In the genomic region with DNA sequence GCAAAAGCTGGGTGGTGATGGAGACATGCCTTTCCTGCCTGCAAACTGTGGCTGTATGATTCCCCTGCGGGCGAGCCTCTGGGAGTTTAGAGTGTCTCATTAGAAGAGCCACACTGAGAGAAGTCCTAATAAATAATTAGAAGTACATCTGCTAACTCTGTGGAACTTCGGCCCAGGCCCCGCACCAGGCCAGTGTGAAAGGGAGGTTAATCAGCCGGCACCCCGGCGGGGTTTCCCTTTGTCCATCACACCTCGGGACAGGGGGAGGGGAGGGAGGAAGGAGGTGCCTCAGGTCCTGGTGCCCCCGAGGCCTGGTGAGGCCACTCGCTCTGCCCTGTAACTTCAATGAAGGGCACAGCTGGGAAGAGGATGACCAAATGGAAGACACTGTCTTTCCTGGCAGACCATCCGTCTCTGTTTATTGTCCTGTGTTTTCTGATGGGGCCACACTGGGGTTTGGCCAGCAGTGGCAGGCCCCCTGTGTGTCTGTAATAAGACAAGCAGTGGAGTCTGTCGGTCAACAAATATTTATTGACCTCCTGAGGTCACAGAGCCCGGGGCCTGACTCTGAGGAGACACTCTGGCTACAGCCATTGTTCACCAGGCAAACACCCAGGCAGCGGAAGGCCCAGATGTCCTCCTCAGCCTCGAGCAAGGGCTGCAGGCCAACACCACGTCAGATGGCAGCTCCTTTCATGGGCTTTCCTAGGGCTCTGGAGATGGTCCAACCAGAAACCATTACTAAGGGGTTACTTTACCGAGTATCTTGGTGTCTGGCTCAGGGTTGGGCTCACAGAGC, we compare ENCODE assay signal across 1 cellular context.
TF ChIP-seq lines count a peak whose summit lies in the region.

No MANE protein-coding gene starts in this region.

TF ChIP-seq in HepG2, 621 proteins besides CTCF, POLR2A, EP300 and RAD21 (continued from another document and continues in another):
- peak; percentile 89; the same call in 1 of the 2 replicates for TF ChIP-seq SOX5 (CRISPR knock-in tag; IDR thresholded peaks at IDR 0.05; ENCODE audit: borderline replicate concordance)
- TF ChIP-seq, protein P1, sequence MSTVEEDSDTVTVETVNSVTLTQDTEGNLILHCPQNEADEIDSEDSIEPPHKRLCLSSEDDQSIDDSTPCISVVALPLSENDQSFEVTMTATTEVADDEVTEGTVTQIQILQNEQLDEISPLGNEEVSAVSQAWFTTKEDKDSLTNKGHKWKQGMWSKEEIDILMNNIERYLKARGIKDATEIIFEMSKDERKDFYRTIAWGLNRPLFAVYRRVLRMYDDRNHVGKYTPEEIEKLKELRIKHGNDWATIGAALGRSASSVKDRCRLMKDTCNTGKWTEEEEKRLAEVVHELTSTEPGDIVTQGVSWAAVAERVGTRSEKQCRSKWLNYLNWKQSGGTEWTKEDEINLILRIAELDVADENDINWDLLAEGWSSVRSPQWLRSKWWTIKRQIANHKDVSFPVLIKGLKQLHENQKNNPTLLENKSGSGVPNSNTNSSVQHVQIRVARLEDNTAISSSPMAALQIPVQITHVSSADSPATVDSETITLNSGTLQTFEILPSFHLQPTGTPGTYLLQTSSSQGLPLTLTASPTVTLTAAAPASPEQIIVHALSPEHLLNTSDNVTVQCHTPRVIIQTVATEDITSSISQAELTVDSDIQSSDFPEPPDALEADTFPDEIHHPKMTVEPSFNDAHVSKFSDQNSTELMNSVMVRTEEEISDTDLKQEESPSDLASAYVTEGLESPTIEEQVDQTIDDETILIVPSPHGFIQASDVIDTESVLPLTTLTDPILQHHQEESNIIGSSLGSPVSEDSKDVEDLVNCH (CRISPR knock-in tag; IDR thresholded peaks at IDR 0.05): no peak
- no peak for TF ChIP-seq CC2D1A (CRISPR knock-in tag; IDR thresholded peaks at IDR 0.05)
- TF ChIP-seq HOXA3 (CRISPR knock-in tag; IDR thresholded peaks at IDR 0.05): peak; percentile 73
- no peak for TF ChIP-seq ZNF484 (CRISPR knock-in tag; IDR thresholded peaks at IDR 0.05; ENCODE audit: borderline replicate concordance, low read depth)
- TF ChIP-seq TBP (CRISPR knock-in tag; IDR thresholded peaks at IDR 0.05): no peak
- TF ChIP-seq, protein P2, sequence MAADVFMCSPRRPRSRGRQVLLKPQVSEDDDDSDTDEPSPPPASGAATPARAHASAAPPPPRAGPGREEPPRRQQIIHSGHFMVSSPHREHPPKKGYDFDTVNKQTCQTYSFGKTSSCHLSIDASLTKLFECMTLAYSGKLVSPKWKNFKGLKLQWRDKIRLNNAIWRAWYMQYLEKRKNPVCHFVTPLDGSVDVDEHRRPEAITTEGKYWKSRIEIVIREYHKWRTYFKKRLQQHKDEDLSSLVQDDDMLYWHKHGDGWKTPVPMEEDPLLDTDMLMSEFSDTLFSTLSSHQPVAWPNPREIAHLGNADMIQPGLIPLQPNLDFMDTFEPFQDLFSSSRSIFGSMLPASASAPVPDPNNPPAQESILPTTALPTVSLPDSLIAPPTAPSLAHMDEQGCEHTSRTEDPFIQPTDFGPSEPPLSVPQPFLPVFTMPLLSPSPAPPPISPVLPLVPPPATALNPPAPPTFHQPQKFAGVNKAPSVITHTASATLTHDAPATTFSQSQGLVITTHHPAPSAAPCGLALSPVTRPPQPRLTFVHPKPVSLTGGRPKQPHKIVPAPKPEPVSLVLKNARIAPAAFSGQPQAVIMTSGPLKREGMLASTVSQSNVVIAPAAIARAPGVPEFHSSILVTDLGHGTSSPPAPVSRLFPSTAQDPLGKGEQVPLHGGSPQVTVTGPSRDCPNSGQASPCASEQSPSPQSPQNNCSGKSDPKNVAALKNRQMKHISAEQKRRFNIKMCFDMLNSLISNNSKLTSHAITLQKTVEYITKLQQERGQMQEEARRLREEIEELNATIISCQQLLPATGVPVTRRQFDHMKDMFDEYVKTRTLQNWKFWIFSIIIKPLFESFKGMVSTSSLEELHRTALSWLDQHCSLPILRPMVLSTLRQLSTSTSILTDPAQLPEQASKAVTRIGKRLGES (CRISPR knock-in tag; IDR thresholded peaks at IDR 0.05; ENCODE audit: borderline replicate concordance): no peak
- TF ChIP-seq AHR (CRISPR knock-in tag; IDR thresholded peaks at IDR 0.05): no peak
- TF ChIP-seq FOSL2 (CRISPR knock-in tag; IDR thresholded peaks at IDR 0.05): peak; percentile 71
- TF ChIP-seq TGIF2 (CRISPR knock-in tag; IDR thresholded peaks at IDR 0.05): 0 out of 2 replicates have a peak, but pooled peaks have one; percentile 26
- peak; percentile 43 for TF ChIP-seq ASH2L (IDR thresholded peaks at IDR 0.05; ENCODE audit: insufficient read length, low read depth, low read length)
- no peak for TF ChIP-seq HHEX (CRISPR knock-in tag; IDR thresholded peaks at IDR 0.05)
- no peak for TF ChIP-seq ZNF138 (CRISPR knock-in tag; IDR thresholded peaks at IDR 0.05; ENCODE audit: low read depth)
- TF ChIP-seq POLR2AphosphoS2 (IDR thresholded peaks at IDR 0.05; ENCODE audit: low read depth, low read length): no peak
- TF ChIP-seq KLF13 (CRISPR knock-in tag; IDR thresholded peaks at IDR 0.05): no peak
- no peak for TF ChIP-seq KDM1A (CRISPR knock-in tag; IDR thresholded peaks at IDR 0.05)
- TF ChIP-seq ZNF296 (CRISPR knock-in tag; conservative IDR thresholded peaks at IDR 0.05): no peak
- no peak for TF ChIP-seq SCMH1 (CRISPR knock-in tag; IDR thresholded peaks at IDR 0.05; ENCODE audit: borderline replicate concordance)
- TF ChIP-seq, protein P3, sequence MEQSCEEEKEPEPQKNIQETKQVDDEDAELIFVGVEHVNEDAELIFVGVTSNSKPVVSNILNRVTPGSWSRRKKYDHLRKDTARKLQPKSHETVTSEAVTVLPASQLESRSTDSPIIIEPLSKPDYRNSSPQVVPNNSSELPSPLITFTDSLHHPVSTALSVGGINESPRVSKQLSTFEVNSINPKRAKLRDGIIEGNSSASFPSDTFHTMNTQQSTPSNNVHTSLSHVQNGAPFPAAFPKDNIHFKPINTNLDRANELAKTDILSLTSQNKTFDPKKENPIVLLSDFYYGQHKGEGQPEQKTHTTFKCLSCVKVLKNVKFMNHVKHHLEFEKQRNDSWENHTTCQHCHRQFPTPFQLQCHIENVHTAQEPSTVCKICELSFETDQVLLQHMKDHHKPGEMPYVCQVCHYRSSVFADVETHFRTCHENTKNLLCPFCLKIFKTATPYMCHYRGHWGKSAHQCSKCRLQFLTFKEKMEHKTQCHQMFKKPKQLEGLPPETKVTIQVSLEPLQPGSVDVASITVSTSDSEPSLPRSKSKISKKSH (CRISPR knock-in tag; IDR thresholded peaks at IDR 0.05; ENCODE audit: borderline replicate concordance): no peak
- no peak for TF ChIP-seq MTF1 (CRISPR knock-in tag; IDR thresholded peaks at IDR 0.05)
- TF ChIP-seq, protein P4, sequence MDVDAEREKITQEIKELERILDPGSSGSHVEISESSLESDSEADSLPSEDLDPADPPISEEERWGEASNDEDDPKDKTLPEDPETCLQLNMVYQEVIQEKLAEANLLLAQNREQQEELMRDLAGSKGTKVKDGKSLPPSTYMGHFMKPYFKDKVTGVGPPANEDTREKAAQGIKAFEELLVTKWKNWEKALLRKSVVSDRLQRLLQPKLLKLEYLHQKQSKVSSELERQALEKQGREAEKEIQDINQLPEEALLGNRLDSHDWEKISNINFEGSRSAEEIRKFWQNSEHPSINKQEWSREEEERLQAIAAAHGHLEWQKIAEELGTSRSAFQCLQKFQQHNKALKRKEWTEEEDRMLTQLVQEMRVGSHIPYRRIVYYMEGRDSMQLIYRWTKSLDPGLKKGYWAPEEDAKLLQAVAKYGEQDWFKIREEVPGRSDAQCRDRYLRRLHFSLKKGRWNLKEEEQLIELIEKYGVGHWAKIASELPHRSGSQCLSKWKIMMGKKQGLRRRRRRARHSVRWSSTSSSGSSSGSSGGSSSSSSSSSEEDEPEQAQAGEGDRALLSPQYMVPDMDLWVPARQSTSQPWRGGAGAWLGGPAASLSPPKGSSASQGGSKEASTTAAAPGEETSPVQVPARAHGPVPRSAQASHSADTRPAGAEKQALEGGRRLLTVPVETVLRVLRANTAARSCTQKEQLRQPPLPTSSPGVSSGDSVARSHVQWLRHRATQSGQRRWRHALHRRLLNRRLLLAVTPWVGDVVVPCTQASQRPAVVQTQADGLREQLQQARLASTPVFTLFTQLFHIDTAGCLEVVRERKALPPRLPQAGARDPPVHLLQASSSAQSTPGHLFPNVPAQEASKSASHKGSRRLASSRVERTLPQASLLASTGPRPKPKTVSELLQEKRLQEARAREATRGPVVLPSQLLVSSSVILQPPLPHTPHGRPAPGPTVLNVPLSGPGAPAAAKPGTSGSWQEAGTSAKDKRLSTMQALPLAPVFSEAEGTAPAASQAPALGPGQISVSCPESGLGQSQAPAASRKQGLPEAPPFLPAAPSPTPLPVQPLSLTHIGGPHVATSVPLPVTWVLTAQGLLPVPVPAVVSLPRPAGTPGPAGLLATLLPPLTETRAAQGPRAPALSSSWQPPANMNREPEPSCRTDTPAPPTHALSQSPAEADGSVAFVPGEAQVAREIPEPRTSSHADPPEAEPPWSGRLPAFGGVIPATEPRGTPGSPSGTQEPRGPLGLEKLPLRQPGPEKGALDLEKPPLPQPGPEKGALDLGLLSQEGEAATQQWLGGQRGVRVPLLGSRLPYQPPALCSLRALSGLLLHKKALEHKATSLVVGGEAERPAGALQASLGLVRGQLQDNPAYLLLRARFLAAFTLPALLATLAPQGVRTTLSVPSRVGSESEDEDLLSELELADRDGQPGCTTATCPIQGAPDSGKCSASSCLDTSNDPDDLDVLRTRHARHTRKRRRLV (CRISPR knock-in tag; IDR thresholded peaks at IDR 0.05): no peak
- TF ChIP-seq PRPF4 (IDR thresholded peaks at IDR 0.05; ENCODE audit: low read depth, low read length, poor library complexity, severe bottlenecking): no peak
- no peak for TF ChIP-seq HMGA1 (CRISPR knock-in tag; conservative IDR thresholded peaks at IDR 0.05)
- TF ChIP-seq ZNF451 (CRISPR knock-in tag; IDR thresholded peaks at IDR 0.05): no peak
- TF ChIP-seq DNMT1 (CRISPR knock-in tag; IDR thresholded peaks at IDR 0.05): no peak
- TF ChIP-seq, protein P5, sequence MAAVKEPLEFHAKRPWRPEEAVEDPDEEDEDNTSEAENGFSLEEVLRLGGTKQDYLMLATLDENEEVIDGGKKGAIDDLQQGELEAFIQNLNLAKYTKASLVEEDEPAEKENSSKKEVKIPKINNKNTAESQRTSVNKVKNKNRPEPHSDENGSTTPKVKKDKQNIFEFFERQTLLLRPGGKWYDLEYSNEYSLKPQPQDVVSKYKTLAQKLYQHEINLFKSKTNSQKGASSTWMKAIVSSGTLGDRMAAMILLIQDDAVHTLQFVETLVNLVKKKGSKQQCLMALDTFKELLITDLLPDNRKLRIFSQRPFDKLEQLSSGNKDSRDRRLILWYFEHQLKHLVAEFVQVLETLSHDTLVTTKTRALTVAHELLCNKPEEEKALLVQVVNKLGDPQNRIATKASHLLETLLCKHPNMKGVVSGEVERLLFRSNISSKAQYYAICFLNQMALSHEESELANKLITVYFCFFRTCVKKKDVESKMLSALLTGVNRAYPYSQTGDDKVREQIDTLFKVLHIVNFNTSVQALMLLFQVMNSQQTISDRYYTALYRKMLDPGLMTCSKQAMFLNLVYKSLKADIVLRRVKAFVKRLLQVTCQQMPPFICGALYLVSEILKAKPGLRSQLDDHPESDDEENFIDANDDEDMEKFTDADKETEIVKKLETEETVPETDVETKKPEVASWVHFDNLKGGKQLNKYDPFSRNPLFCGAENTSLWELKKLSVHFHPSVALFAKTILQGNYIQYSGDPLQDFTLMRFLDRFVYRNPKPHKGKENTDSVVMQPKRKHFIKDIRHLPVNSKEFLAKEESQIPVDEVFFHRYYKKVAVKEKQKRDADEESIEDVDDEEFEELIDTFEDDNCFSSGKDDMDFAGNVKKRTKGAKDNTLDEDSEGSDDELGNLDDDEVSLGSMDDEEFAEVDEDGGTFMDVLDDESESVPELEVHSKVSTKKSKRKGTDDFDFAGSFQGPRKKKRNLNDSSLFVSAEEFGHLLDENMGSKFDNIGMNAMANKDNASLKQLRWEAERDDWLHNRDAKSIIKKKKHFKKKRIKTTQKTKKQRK (IDR thresholded peaks at IDR 0.05; ENCODE audit: low read length): no peak
- TF ChIP-seq ZFX (CRISPR knock-in tag; IDR thresholded peaks at IDR 0.05; ENCODE audit: low read depth): peak; percentile 87
- no peak for TF ChIP-seq THYN1 (CRISPR knock-in tag; IDR thresholded peaks at IDR 0.05; ENCODE audit: borderline replicate concordance, low read depth)
- no peak for TF ChIP-seq ZNF567 (CRISPR knock-in tag; IDR thresholded peaks at IDR 0.05; ENCODE audit: borderline replicate concordance)
- no peak for TF ChIP-seq TOE1 (CRISPR knock-in tag; IDR thresholded peaks at IDR 0.05)
- TF ChIP-seq, protein P6, sequence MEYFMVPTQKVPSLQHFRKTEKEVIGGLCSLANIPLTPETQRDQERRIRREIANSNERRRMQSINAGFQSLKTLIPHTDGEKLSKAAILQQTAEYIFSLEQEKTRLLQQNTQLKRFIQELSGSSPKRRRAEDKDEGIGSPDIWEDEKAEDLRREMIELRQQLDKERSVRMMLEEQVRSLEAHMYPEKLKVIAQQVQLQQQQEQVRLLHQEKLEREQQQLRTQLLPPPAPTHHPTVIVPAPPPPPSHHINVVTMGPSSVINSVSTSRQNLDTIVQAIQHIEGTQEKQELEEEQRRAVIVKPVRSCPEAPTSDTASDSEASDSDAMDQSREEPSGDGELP (IDR thresholded peaks at IDR 0.05; ENCODE audit: borderline replicate concordance, low read depth): peak; percentile 68; the same call in 1 of the 2 replicates
- TF ChIP-seq RAD51 (IDR thresholded peaks at IDR 0.05; ENCODE audit: borderline replicate concordance): no peak
- TF ChIP-seq MEIS2 (CRISPR knock-in tag; IDR thresholded peaks at IDR 0.05): 0 out of 2 replicates have a peak, but pooled peaks have one; percentile 24
- no peak for TF ChIP-seq ZNF550 (CRISPR knock-in tag; IDR thresholded peaks at IDR 0.05; ENCODE audit: borderline replicate concordance)
- TF ChIP-seq YY1 (IDR thresholded peaks at IDR 0.05; ENCODE audit: insufficient read depth, insufficient replicate concordance, low read depth, low read length): peak; percentile 68
- no peak for TF ChIP-seq ZNF564 (CRISPR knock-in tag; IDR thresholded peaks at IDR 0.05)
- TF ChIP-seq, protein P7, sequence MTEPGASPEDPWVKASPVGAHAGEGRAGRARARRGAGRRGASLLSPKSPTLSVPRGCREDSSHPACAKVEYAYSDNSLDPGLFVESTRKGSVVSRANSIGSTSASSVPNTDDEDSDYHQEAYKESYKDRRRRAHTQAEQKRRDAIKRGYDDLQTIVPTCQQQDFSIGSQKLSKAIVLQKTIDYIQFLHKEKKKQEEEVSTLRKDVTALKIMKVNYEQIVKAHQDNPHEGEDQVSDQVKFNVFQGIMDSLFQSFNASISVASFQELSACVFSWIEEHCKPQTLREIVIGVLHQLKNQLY (CRISPR knock-in tag; IDR thresholded peaks at IDR 0.05): 0 out of 2 replicates have a peak, but pooled peaks have one; percentile 12
- no peak; the same call in 1 of the 2 replicates for TF ChIP-seq ZNF788 (CRISPR knock-in tag; IDR thresholded peaks at IDR 0.05; ENCODE audit: borderline replicate concordance)
- TF ChIP-seq, protein P8, sequence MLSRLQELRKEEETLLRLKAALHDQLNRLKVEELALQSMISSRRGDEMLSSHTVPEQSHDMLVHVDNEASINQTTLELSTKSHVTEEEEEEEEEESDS (CRISPR knock-in tag; IDR thresholded peaks at IDR 0.05; ENCODE audit: borderline replicate concordance): no peak
